ENCODE assay signal across 8 cellular contexts in the genomic region with DNA sequence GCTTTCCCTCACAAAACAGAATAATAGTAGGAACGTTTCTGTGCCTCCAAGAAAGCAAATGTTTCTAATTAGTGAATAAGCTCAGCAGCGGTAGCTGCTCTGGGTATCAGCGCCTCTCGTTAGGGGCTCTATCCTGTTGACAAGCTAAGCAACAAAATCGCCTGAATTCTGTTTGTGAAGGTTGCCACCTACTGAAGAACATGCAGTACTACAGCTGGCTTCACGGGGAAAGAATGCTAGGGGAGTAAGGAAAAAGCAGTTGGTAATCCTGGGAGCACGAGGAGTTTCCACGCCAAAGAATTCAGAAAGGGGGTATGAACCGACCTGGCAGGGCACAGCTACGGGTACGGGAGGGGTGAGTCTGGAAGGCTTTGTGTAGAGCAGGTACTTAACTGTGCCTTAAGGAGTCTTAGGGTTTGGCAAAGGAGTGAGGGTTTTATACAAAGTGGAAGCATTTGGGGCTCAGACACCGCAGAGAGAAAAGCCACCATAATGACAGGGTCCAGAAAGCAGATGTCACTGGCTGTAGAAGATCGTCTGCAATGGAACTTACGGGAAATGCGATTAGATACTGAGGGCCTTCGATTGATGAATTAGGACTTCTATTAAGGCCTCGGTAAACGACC.
DNase-seq lines count a peak whose midpoint lies in the region; ATAC-seq, FAIRE-seq and TF ChIP-seq lines count a peak whose summit lies in the region.

No MANE protein-coding gene starts in this region.

- H3K27ac Mint-ChIP-seq in Caco-2 (ENCODE audit: unreplicated experiment) (peak overlapping the region; percentile 27), mesothelial cell of epicardium (peak overlapping the region; percentile 43)

- CTCF ChIA-PET in Caco-2 (lab: Charles Lee), result interaction anchor here (0.6 to 2.0 kb wide), 7 partner anchors 13 to 548 kb away, joined by 3 to 11 read pairs (median 4); no protein-coding TSS in a partner anchor

- no TSS peak for BruUV-seq in Caco-2 (replicated peaks; lab: Mats Ljungman, UMichigan)

- H3K27me3 ChIP-seq in Caco-2 (replicated peaks; ENCODE audit: control insufficient read depth, insufficient read depth, low read length), result no peaks in the 10 kb centered on the region

- no peaks in the 10 kb centered on the region for H3K9me3 Mint-ChIP-seq in Caco-2 (ENCODE audit: unreplicated experiment)
- no peaks in the 10 kb centered on the region for H3K9me3 Mint-ChIP-seq in mesothelial cell of epicardium

- no peaks in the 10 kb centered on the region for H3K4me1 ChIP-seq in Caco-2

- H3K27me3 Mint-ChIP-seq in Caco-2 (ENCODE audit: insufficient read depth, unreplicated experiment), result no peaks in the 10 kb centered on the region
- H3K27me3 Mint-ChIP-seq in mesothelial cell of epicardium (ENCODE audit: low read depth), result no peaks in the 10 kb centered on the region

- H3K36me3 Mint-ChIP-seq in Caco-2 (ENCODE audit: insufficient read depth, unreplicated experiment), result no peaks in the 10 kb centered on the region
- H3K36me3 Mint-ChIP-seq in mesothelial cell of epicardium, result no peaks in the 10 kb centered on the region

- H3K27ac ChIP-seq in substantia nigra (ENCODE audit: low read depth, low read length, poor library complexity, severe bottlenecking), result no peak overlapping the region

- TF ChIP-seq CTCF in Caco-2 (IDR thresholded peaks at IDR 0.05; ENCODE audit: insufficient read depth in 1 of 2, low read depth in 1 of 2, low read length in 1 of 2, severe bottlenecking in 1 of 2, unreplicated experiment in 1 of 2) (peak; percentile 61 to 71), mesothelial cell of epicardium (IDR thresholded peaks at IDR 0.05; ENCODE audit: unreplicated experiment) (peak; percentile 79)

- H3K36me3 ChIP-seq in Caco-2 (ENCODE audit: control insufficient read depth, insufficient read depth, low read length), result no peaks in the 10 kb centered on the region

- H3K9me3 ChIP-seq in Caco-2, result no peaks in the 10 kb centered on the region

- DNase-seq in Caco-2, result peak; percentile 51 to 63
- DNase-seq in NCI-H460 (ENCODE audit: extremely low read depth, low read depth), result peak; percentile 61
- DNase-seq in activated CD4-positive, alpha-beta T cell treated with anti-CD3 and anti-CD28 coated beads, Interleukin-2, amount 50 U/mL, for 4 hours, result peak; percentile 3 to 17
- peak; percentile 21 to 74 for DNase-seq in mesothelial cell of epicardium (ENCODE audit: low spot score in 2 of 2, unreplicated experiment in 2 of 2)
- DNase-seq in substantia nigra (lab: John Stamatoyannopoulos, UW), result peak in 38 of 49 donors; percentile 1 to 67 (median 16)

- H3K4me1 Mint-ChIP-seq in Caco-2 (ENCODE audit: low read depth, unreplicated experiment) (no peaks in the 10 kb centered on the region), mesothelial cell of epicardium (peaks cover 19% of the 10 kb centered on the region)

- peak; percentile 91 for FAIRE-seq in endometrium (lab: Jason Lieb, UNC)

- POLR2A ChIA-PET in Caco-2 (lab: Charles Lee), result interaction anchor here (0.6 kb wide), 2 partner anchors 16 to 223 kb away, joined by 3 to 5 read pairs; no protein-coding TSS in a partner anchor

- H3K4me3 ChIP-seq in Caco-2 (ENCODE audit: low read depth, low read length), result peak overlapping the region; percentile 24

- H3K4me3 Mint-ChIP-seq in Caco-2 (ENCODE audit: unreplicated experiment) (peak overlapping the region; percentile 64), mesothelial cell of epicardium (peak overlapping the region; percentile 30)

- intact Hi-C loops in Caco-2 (cut with micrococcal nuclease; ENCODE audit: unreplicated experiment), result loop anchor here (1.0 to 10.0 kb wide), 5 partner anchors 31 to 670 kb away; no protein-coding TSS in a partner anchor

- ATAC-seq in GM19395 (IDR thresholded peaks at IDR 0.05; ENCODE audit: unreplicated experiment) (peak; percentile 95), HG03442 (IDR thresholded peaks at IDR 0.05; ENCODE audit: unreplicated experiment) (peak; percentile 90)

Comparison
In these comparisons a context has a peak if more than half of its experiments do, and no peak if none do; other contexts are left out.
1. DNase-seq: peak in every context shown above with its lines; median percentile 61 in NCI-H460; 57 in Caco-2; 48 in mesothelial cell of epicardium; 16 in substantia nigra; 10 in activated CD4-positive, alpha-beta T cell treated with anti-CD3 and anti-CD28 coated beads, Interleukin-2, amount 50 U/mL, for 4 hours.